In the genomic region with DNA sequence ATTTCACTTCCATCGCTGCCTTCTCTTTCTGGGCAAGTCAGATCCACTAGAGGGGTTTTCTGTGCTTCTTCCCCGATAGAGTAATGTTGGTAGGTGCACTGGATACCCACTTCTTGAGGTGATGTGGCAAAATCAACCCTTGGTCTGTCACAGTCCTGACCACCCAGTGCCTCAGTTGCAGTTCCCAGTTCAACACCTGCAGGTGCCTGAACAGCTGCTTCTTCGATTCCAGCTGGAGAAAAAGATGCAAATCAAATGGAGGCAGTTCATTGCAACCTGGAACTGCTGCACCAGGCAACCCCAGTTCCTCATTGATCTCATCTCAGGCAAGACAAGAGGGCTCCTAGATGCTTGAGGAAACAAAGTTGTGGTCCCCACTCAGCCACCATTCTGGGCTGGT, we compare ENCODE assay signal across 15 cellular contexts.
DNase-seq lines count a peak whose midpoint lies in the region; ATAC-seq, FAIRE-seq and TF ChIP-seq lines count a peak whose summit lies in the region.
"Had no signal": no experiment of that assay in that cellular context is flagged by ENCODE, and none has a peak within 500 bp of the region (broad histone marks: within the 10 kb centered on the region; RNA-seq: fewer than 3 reads in every experiment).

No MANE protein-coding gene starts in this region.

- DNase-seq in stimulated activated CD4-positive, alpha-beta T cell treated with anti-CD3 and anti-CD28 coated beads, Interleukin-2, amount 100 ng/mL, for 24 hours = no peak
- DNase-seq in hippocampal formation (lab: John Stamatoyannopoulos, UW) (no peak), nephron progenitor cell (no peak), urothelium cell line (ENCODE audit: low spot score) (no peak)
- DNase-seq: activated CD4-positive, alpha-beta T cell treated with anti-CD3 and anti-CD28 coated beads, Interleukin-2, amount 50 U/mL, for 48 hours; head of caudate nucleus; Peyer's patch had no signal

- ATAC-seq in GM18870 (IDR thresholded peaks at IDR 0.05; ENCODE audit: unreplicated experiment) = peak; percentile 59
- ATAC-seq in GM21723 (IDR thresholded peaks at IDR 0.05; ENCODE audit: unreplicated experiment) = peak; percentile 71
- ATAC-seq in HG03139 (IDR thresholded peaks at IDR 0.05; ENCODE audit: unreplicated experiment) = peak; percentile 45
- ATAC-seq: sciatic nerve had no signal

- H3K4me3 ChIP-seq in iPS-20b (ENCODE audit: low read length) = no peak overlapping the region
- H3K4me3 ChIP-seq: BLaER1 treated with 17β-estradiol and CSF1 and Interleukin-3, amounts not matched to agents 10 nM and 100 nM; Peyer's patch had no signal

- H3K4me3 Mint-ChIP-seq in nephron progenitor cell = no peak overlapping the region
- H3K4me3 Mint-ChIP-seq: brain, nephron had no signal

- H3K27ac ChIP-seq in iPS-20b (ENCODE audit: low read length) = peak overlapping the region; percentile 28
- H3K27ac ChIP-seq: BLaER1 treated with 17β-estradiol and CSF1 and Interleukin-3, amounts not matched to agents 10 nM and 100 nM; Peyer's patch had no signal

- peaks cover 6% of the 10 kb centered on the region for H3K36me3 Mint-ChIP-seq in nephron progenitor cell (ENCODE audit: low read depth)
- H3K36me3 Mint-ChIP-seq: brain had no signal

- no peaks in the 10 kb centered on the region for H3K36me3 ChIP-seq in iPS-20b (ENCODE audit: insufficient read depth, low read depth, low read length)
- H3K36me3 ChIP-seq: Peyer's patch had no signal

- TF ChIP-seq CTCF in nephron progenitor cell (IDR thresholded peaks at IDR 0.05) = no peak

- no peak for FAIRE-seq in urothelium cell line (lab: Jason Lieb, UNC)

- no peaks in the 10 kb centered on the region for H3K27me3 ChIP-seq in iPS-20b (ENCODE audit: insufficient read depth, low read length)
- H3K27me3 ChIP-seq: BLaER1 treated with 17β-estradiol and CSF1 and Interleukin-3, amounts not matched to agents 10 nM and 100 nM; Peyer's patch had no signal

- peaks cover 13% of the 10 kb centered on the region for H3K4me1 Mint-ChIP-seq in nephron progenitor cell

- peaks cover 8% of the 10 kb centered on the region for H3K9me3 Mint-ChIP-seq in nephron progenitor cell
- H3K9me3 Mint-ChIP-seq: nephron had no signal

- no peaks in the 10 kb centered on the region for H3K27me3 Mint-ChIP-seq in nephron progenitor cell (ENCODE audit: low read depth, poor library complexity)
- H3K27me3 Mint-ChIP-seq: brain had no signal

- peaks cover 15% of the 10 kb centered on the region; the same call in 1 of the 2 replicates for H3K4me1 ChIP-seq in iPS-20b (ENCODE audit: insufficient read depth, low read length)
- H3K4me1 ChIP-seq: Peyer's patch had no signal

- peak overlapping the region; percentile 11; the same call in 1 of the 2 replicates for H3K9ac ChIP-seq in iPS-20b (ENCODE audit: low read depth, low read length)
- H3K9ac ChIP-seq: BLaER1 treated with 17β-estradiol and CSF1 and Interleukin-3, amounts not matched to agents 10 nM and 100 nM had no signal

- no peak overlapping the region for H3K27ac Mint-ChIP-seq in nephron progenitor cell
- H3K27ac Mint-ChIP-seq: brain had no signal

- no peaks in the 10 kb centered on the region for H3K9me3 ChIP-seq in iPS-20b (ENCODE audit: insufficient read depth, low read depth, low read length)
- H3K9me3 ChIP-seq: Peyer's patch had no signal
